ENCODE assay signal across 1 cellular context in genomic region chr5:56677693-56678092, GRCh38.
TF ChIP-seq lines count a peak whose summit lies in the region.

No MANE protein-coding gene starts in this region.

TF ChIP-seq in SK-N-SH treated with all-trans-retinoic acid at 6 μM for 48 hours, 23 proteins besides CTCF, POLR2A, EP300 and RAD21 (continued from another document):
- TF ChIP-seq TSHZ2 (CRISPR knock-in tag; IDR thresholded peaks at IDR 0.05) = no peak
